22 cellular contexts compared by ENCODE assay signal in genomic region chr20:47479093-47479492, GRCh38. TPM values are rescaled to one million over a fixed set of nuclear protein-coding genes. Genes with fewer than 3 reads are reported as not detected.
A peak's percentile ranks its signal among the peaks of the same experiment; 100 is the strongest.
DNase-seq lines count a peak whose midpoint lies in the region; ATAC-seq and TF ChIP-seq lines count a peak whose summit lies in the region.
"Had no signal": no experiment of that assay in that cellular context is flagged by ENCODE, and none has a peak within 500 bp of the region (broad histone marks: within the 10 kb centered on the region; RNA-seq: fewer than 3 reads in every experiment).

No MANE protein-coding gene starts in this region.

- H3K27ac ChIP-seq in right cardiac atrium (ENCODE audit: low read length): peak overlapping the region; percentile 4
- H3K27ac ChIP-seq in OCI-LY1 (ENCODE audit: low read depth, low read length, poor library complexity, severe bottlenecking): peak overlapping the region; percentile 100
- H3K27ac ChIP-seq: coronary artery, tibial nerve had no signal

- no peaks in the 10 kb centered on the region for H3F3A ChIP-seq in OCI-LY1 (ENCODE audit: insufficient read depth, low read length)

- H3K4me3 ChIP-seq in right cardiac atrium (ENCODE audit: low read length) (no peak overlapping the region), OCI-LY1 (ENCODE audit: low read depth, low read length, poor library complexity, severe bottlenecking) (no peak overlapping the region)
- H3K4me3 ChIP-seq: coronary artery, spleen, tibial nerve had no signal

- peaks cover 2% of the 10 kb centered on the region for H3K4me1 ChIP-seq in right cardiac atrium (ENCODE audit: control insufficient read depth, insufficient read depth, low read length)
- H3K4me1 ChIP-seq in OCI-LY1 (ENCODE audit: insufficient read depth, low read length, severe bottlenecking): peaks cover 73% of the 10 kb centered on the region
- H3K4me1 ChIP-seq: tibial nerve had no signal

- no peaks in the 10 kb centered on the region for H3K27me3 ChIP-seq in right cardiac atrium (ENCODE audit: control insufficient read depth, insufficient read depth)
- no peaks in the 10 kb centered on the region for H3K27me3 ChIP-seq in OCI-LY1 (ENCODE audit: insufficient read depth, low read length)
- H3K27me3 ChIP-seq: spleen, tibial nerve had no signal

- peak overlapping the region; percentile 11; the same call in 1 of the 2 replicates for H3K9ac ChIP-seq in OCI-LY1 (ENCODE audit: low read length)

- no peaks in the 10 kb centered on the region for H3K9me3 Mint-ChIP-seq in dendritic cell treated with granulocyte-macrophage colony-stimulating factor and Interleukin-4, amounts not matched to agents 40 ng/mL and 50 ng/mL, for 4 days
- H3K9me3 Mint-ChIP-seq in stimulated activated naive B cell treated with anti-CD40 and anti-IgM and Interleukin-4, amounts not matched to agents 10 μg/mL and 1 μg/mL and 100 μg/mL, for 72 hours: no peaks in the 10 kb centered on the region
- H3K9me3 Mint-ChIP-seq: naive thymus-derived CD8-positive, alpha-beta T cell; stimulated activated naive CD8-positive, alpha-beta T cell treated with anti-CD3 and anti-CD28 coated beads, Interleukin-15, amount 100 ng/mL, for 72 hours; WTC11 had no signal

- H3K4me3 Mint-ChIP-seq in dendritic cell treated with granulocyte-macrophage colony-stimulating factor and Interleukin-4, amounts not matched to agents 40 ng/mL and 50 ng/mL, for 4 days: no peak overlapping the region
- H3K4me3 Mint-ChIP-seq in stimulated activated naive B cell treated with anti-CD40 and anti-IgM and Interleukin-4, amounts not matched to agents 10 μg/mL and 1 μg/mL and 100 μg/mL, for 72 hours: peak overlapping the region in 1 of 2 donors; percentile 9
- H3K4me3 Mint-ChIP-seq: activated CD8-positive, alpha-beta T cell treated with anti-CD3 and anti-CD28 coated beads, Interleukin-2, amount 10 ng/mL, durations not matched to agents 7 days and 5 days; naive thymus-derived CD8-positive, alpha-beta T cell; stimulated activated naive CD8-positive, alpha-beta T cell treated with anti-CD3 and anti-CD28 coated beads, Interleukin-15, amount 100 ng/mL, for 72 hours; WTC11 had no signal

- no peaks in the 10 kb centered on the region for H3K79me2 ChIP-seq in OCI-LY1 (ENCODE audit: insufficient read depth, low read length)

- WGBS in right cardiac atrium: 92% methylated on average over 4 of the region's 4 CpGs

- H3K4me2 ChIP-seq in OCI-LY1 (ENCODE audit: low read length): peak overlapping the region; percentile 6; the same call in 1 of the 2 replicates

- H3K9me3 ChIP-seq in right cardiac atrium (ENCODE audit: control insufficient read depth, low read length) (no peaks in the 10 kb centered on the region), OCI-LY1 (ENCODE audit: low read length) (no peaks in the 10 kb centered on the region)
- H3K9me3 ChIP-seq: spleen, tibial nerve had no signal

- TF ChIP-seq CTCF in OCI-LY1 (IDR thresholded peaks at IDR 0.05; ENCODE audit: low read length): no peak

- no peak for ATAC-seq in right cardiac atrium
- ATAC-seq in stimulated activated naive B cell treated with anti-CD40 and anti-IgM and Interleukin-4, amounts not matched to agents 10 μg/mL and 1 μg/mL and 100 μg/mL, for 72 hours (replicated peaks): peak; percentile 39 to 55
- no peak for ATAC-seq in HG02642 (IDR thresholded peaks at IDR 0.05; ENCODE audit: poor library complexity, unreplicated experiment)
- ATAC-seq in GM21515 (IDR thresholded peaks at IDR 0.05; ENCODE audit: unreplicated experiment): no peak
- ATAC-seq: activated CD8-positive, alpha-beta T cell treated with anti-CD3 and anti-CD28 coated beads, Interleukin-2, amount 10 ng/mL, durations not matched to agents 7 days and 5 days; naive thymus-derived CD8-positive, alpha-beta T cell; stimulated activated naive CD8-positive, alpha-beta T cell treated with anti-CD3 and anti-CD28 coated beads, Interleukin-15, amount 100 ng/mL, for 72 hours; WTC11 had no signal

- H3K27me3 Mint-ChIP-seq in dendritic cell treated with granulocyte-macrophage colony-stimulating factor and Interleukin-4, amounts not matched to agents 40 ng/mL and 50 ng/mL, for 4 days: peaks cover 1% of the 10 kb centered on the region
- H3K27me3 Mint-ChIP-seq in stimulated activated naive B cell treated with anti-CD40 and anti-IgM and Interleukin-4, amounts not matched to agents 10 μg/mL and 1 μg/mL and 100 μg/mL, for 72 hours: no peaks in the 10 kb centered on the region
- H3K27me3 Mint-ChIP-seq: naive thymus-derived CD8-positive, alpha-beta T cell; stimulated activated naive CD8-positive, alpha-beta T cell treated with anti-CD3 and anti-CD28 coated beads, Interleukin-15, amount 100 ng/mL, for 72 hours had no signal

- H3K36me3 Mint-ChIP-seq in dendritic cell treated with granulocyte-macrophage colony-stimulating factor and Interleukin-4, amounts not matched to agents 40 ng/mL and 50 ng/mL, for 4 days (ENCODE audit: low read depth): no peaks in the 10 kb centered on the region
- no peaks in the 10 kb centered on the region for H3K36me3 Mint-ChIP-seq in stimulated activated naive B cell treated with anti-CD40 and anti-IgM and Interleukin-4, amounts not matched to agents 10 μg/mL and 1 μg/mL and 100 μg/mL, for 72 hours
- H3K36me3 Mint-ChIP-seq: naive thymus-derived CD8-positive, alpha-beta T cell; WTC11 had no signal

- intact Hi-C loops in right cardiac atrium (cut with DNase I): no loop called here
- intact Hi-C loops in cardiac septum (cut with DNase I): no loop called here
- intact Hi-C loops in dendritic cell treated with granulocyte-macrophage colony-stimulating factor and Interleukin-4, amounts not matched to agents 40 ng/mL and 50 ng/mL, for 4 days (cut with micrococcal nuclease): no loop called here

- no peak overlapping the region for H2AFZ ChIP-seq in OCI-LY1 (ENCODE audit: low read length)

- no peaks in the 10 kb centered on the region for H3K9me2 ChIP-seq in OCI-LY1 (ENCODE audit: low read depth, low read length)

- no peaks in the 10 kb centered on the region for H4K20me1 ChIP-seq in OCI-LY1 (ENCODE audit: insufficient read depth, low read length)

- no peaks in the 10 kb centered on the region for H3K36me3 ChIP-seq in OCI-LY1 (ENCODE audit: insufficient read depth, low read length)
- H3K36me3 ChIP-seq: spleen, tibial nerve had no signal

- peak overlapping the region; percentile 95 for H3K27ac Mint-ChIP-seq in dendritic cell treated with granulocyte-macrophage colony-stimulating factor and Interleukin-4, amounts not matched to agents 40 ng/mL and 50 ng/mL, for 4 days
- H3K27ac Mint-ChIP-seq in stimulated activated naive B cell treated with anti-CD40 and anti-IgM and Interleukin-4, amounts not matched to agents 10 μg/mL and 1 μg/mL and 100 μg/mL, for 72 hours: peak overlapping the region; percentile 89
- H3K27ac Mint-ChIP-seq: activated CD8-positive, alpha-beta T cell treated with anti-CD3 and anti-CD28 coated beads, Interleukin-2, amount 10 ng/mL, durations not matched to agents 7 days and 5 days had no signal

- peaks cover 32% of the 10 kb centered on the region for H3K4me1 Mint-ChIP-seq in dendritic cell treated with granulocyte-macrophage colony-stimulating factor and Interleukin-4, amounts not matched to agents 40 ng/mL and 50 ng/mL, for 4 days (ENCODE audit: low read depth)
- H3K4me1 Mint-ChIP-seq in stimulated activated naive B cell treated with anti-CD40 and anti-IgM and Interleukin-4, amounts not matched to agents 10 μg/mL and 1 μg/mL and 100 μg/mL, for 72 hours: peaks cover 37 to 54% of the 10 kb centered on the region in 2 donors
- H3K4me1 Mint-ChIP-seq: WTC11 had no signal

- DNase-seq in right cardiac atrium (no peak), cardiac septum (ENCODE audit: low spot score) (no peak), glomerular visceral epithelial cell (ENCODE audit: extremely low spot score) (no peak)
- no peak for DNase-seq in stimulated activated naive B cell treated with anti-CD40 and anti-IgM and Interleukin-4, amounts not matched to agents 10 μg/mL and 1 μg/mL and 100 μg/mL, for 72 hours
- DNase-seq: activated CD8-positive, alpha-beta T cell treated with anti-CD3 and anti-CD28 coated beads, Interleukin-2, amount 10 ng/mL, durations not matched to agents 7 days and 5 days; activated naive CD4-positive, alpha-beta T cell; activated T-cell treated with anti-CD3 and anti-CD28 coated beads, Interleukin-2, amount 50 U/mL, for 1 hour; amygdala; naive thymus-derived CD8-positive, alpha-beta T cell; NCI-H2081; NCI-H226; NCI-H748 treated with DMSO at 0.1 percent for 48 hours; spleen; stimulated activated CD4-positive, alpha-beta T cell treated with anti-CD3 and anti-CD28 coated beads, Interleukin-2, amount 100 ng/mL, for 48 hours; stimulated activated naive CD8-positive, alpha-beta T cell treated with anti-CD3 and anti-CD28 coated beads, Interleukin-15, amount 100 ng/mL, for 72 hours had no signal

RNA-seq across cellular contexts. Expression of gene NCOA3, which starts 22.6 kb away (rescaled TPM):
- 10 to 100 TPM; 21.0 to 27.2 (median 22.6) TPM for total RNA-seq in right cardiac atrium
- polyA plus RNA-seq in right cardiac atrium: 6.7 TPM
- 18.6 TPM for total RNA-seq in cardiac septum

Comparison
In these comparisons a context has a peak if more than half of its experiments do, and no peak if none do; other contexts are left out.
1. ATAC-seq: peak in stimulated activated naive B cell treated with anti-CD40 and anti-IgM and Interleukin-4, amounts not matched to agents 10 μg/mL and 1 μg/mL and 100 μg/mL, for 72 hours (2 of 2); none in right cardiac atrium (0 of 2), HG02642 (single experiment) and GM21515 (single experiment).